ENCODE assay signal across 16 cellular contexts in the genomic region with DNA sequence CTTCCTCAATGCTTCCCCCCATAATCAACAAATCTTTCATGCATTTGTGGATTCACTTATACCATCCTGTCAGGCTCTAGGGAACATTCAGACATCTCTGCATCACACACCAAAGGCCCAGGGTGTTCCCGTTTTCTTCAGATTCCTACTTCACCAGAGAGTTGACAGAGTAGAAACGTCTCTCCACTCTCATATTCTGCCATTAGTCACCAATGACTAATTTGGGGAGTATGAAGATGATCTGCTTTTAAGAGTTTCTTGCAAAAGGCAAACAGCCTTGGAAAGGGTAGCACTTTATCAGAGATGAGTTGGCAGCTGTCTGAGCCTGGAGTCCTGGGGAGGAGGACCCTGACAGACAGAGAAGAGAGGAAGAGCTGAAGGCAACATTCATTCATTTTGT. TPM values are rescaled to one million over a fixed set of nuclear protein-coding genes. Genes with fewer than 3 reads are reported as not detected.
A peak's percentile ranks its signal among the peaks of the same experiment; 100 is the strongest.
DNase-seq lines count a peak whose midpoint lies in the region; ATAC-seq, FAIRE-seq and TF ChIP-seq lines count a peak whose summit lies in the region.
"Had no signal": no experiment of that assay in that cellular context is flagged by ENCODE, and none has a peak within 500 bp of the region (broad histone marks: within the 10 kb centered on the region; RNA-seq: fewer than 3 reads in every experiment).

No MANE protein-coding gene starts in this region.

- peaks cover 18% of the 10 kb centered on the region for H3K27me3 Mint-ChIP-seq in activated T-cell treated with anti-CD3 and anti-CD28 coated beads, Interleukin-2, amount 50 U/mL, for 4 hours (ENCODE audit: low read depth)

- H3K4me1 Mint-ChIP-seq in activated T-cell treated with anti-CD3 and anti-CD28 coated beads, Interleukin-2, amount 50 U/mL, for 4 hours (ENCODE audit: low read depth): peaks cover 23% of the 10 kb centered on the region

- no peaks in the 10 kb centered on the region for H3K9me3 Mint-ChIP-seq in activated T-cell treated with anti-CD3 and anti-CD28 coated beads, Interleukin-2, amount 50 U/mL, for 4 hours
- H3K9me3 Mint-ChIP-seq: central memory CD8-positive, alpha-beta T cell had no signal

- no peaks in the 10 kb centered on the region for H3K36me3 Mint-ChIP-seq in activated T-cell treated with anti-CD3 and anti-CD28 coated beads, Interleukin-2, amount 50 U/mL, for 4 hours (ENCODE audit: insufficient read depth)

- peak; percentile 70 to 75 for ATAC-seq in activated T-cell treated with anti-CD3 and anti-CD28 coated beads, Interleukin-2, amount 50 U/mL, for 4 hours
- peak; percentile 84 for ATAC-seq in stimulated activated naive CD8-positive, alpha-beta T cell treated with anti-CD3 and anti-CD28 coated beads, Interleukin-15, Interleukin-2, amounts not matched to agents 100 U/mL and 50 U/mL, for 24 hours
- no peak for ATAC-seq in HG03565 (IDR thresholded peaks at IDR 0.05; ENCODE audit: unreplicated experiment)
- ATAC-seq: lower lobe of right lung had no signal

- no peak overlapping the region for H3K27ac ChIP-seq in transverse colon
- H3K27ac ChIP-seq: BLaER1, lower lobe of right lung, prostate gland had no signal

- TF ChIP-seq CTCF in fibroblast of mammary gland (conservative IDR thresholded peaks at IDR 0.05; ENCODE audit: control insufficient read depth, insufficient read depth, low read depth, low read length) (no peak), transverse colon (IDR thresholded peaks at IDR 0.05) (no peak)

- H3K4me3 ChIP-seq in fibroblast of mammary gland (ENCODE audit: control insufficient read depth, low read depth, low read length): no peak overlapping the region
- no peak overlapping the region for H3K4me3 ChIP-seq in transverse colon
- H3K4me3 ChIP-seq: BLaER1, lower lobe of right lung, prostate gland had no signal

- WGBS in transverse colon (ENCODE audit: low coverage in 1 of 2), 2 donors: 59% methylated on average over 2 of the region's 2 CpGs; no CpG with 5 or more reads in 1 of the 2 donors

- no peak for DNase-seq in activated T-cell treated with anti-CD3 and anti-CD28 coated beads, Interleukin-2, amount 50 U/mL, for 4 hours
- DNase-seq in activated T-cell treated with anti-CD3 and anti-CD28 coated beads, Interleukin-2, amount 50 U/mL, for 48 hours: no peak
- peak; percentile 73 for DNase-seq in RCC 7860 (ENCODE audit: low spot score)
- DNase-seq in fibroblast of mammary gland (ENCODE audit: low read depth): peak; percentile 97
- DNase-seq in stimulated activated naive CD8-positive, alpha-beta T cell treated with anti-CD3 and anti-CD28 coated beads, Interleukin-15, Interleukin-2, amounts not matched to agents 100 U/mL and 50 U/mL, for 24 hours: no peak
- DNase-seq in NCI-H345 treated with DMSO at 0.1 percent for 48 hours (lab: John Stamatoyannopoulos, UW; ENCODE audit: unreplicated experiment): no peak
- DNase-seq in transverse colon: no peak
- DNase-seq: glutamatergic neuron; lower lobe of right lung; NK-92 treated with Interleukin-12 subunit alpha and Interleukin-12 subunit beta, amount 100 ng/mL, for 24 hours had no signal

- peaks cover 9 to 21% (median 16%) of the 10 kb centered on the region in 4 donors for H3K4me1 ChIP-seq in transverse colon
- H3K4me1 ChIP-seq: prostate gland had no signal

- FAIRE-seq in RCC 7860 (lab: Jason Lieb, UNC): peak; percentile 78
- FAIRE-seq: GM19239, H1 had no signal

- intact Hi-C loops in transverse colon (cut with DNase I; ENCODE audit: low total_unique reads): no loop called here

- H3K36me3 ChIP-seq in transverse colon: no peaks in the 10 kb centered on the region
- H3K36me3 ChIP-seq: BLaER1, lower lobe of right lung, prostate gland had no signal

- no peak for TF ChIP-seq POLR2A in transverse colon (IDR thresholded peaks at IDR 0.05)

- in situ Hi-C loops in transverse colon (cut with MboI; ENCODE audit: low pct_ligation_motif_present in 1 of 4, low pct_unique_long_range_greater_than_20kb in 1 of 4, low sequenced_read_pairs in 3 of 4): no loop called here

- H3K27me3 ChIP-seq in transverse colon: no peaks in the 10 kb centered on the region
- H3K27me3 ChIP-seq: BLaER1 had no signal

- no peak overlapping the region for H3K4me3 Mint-ChIP-seq in activated T-cell treated with anti-CD3 and anti-CD28 coated beads, Interleukin-2, amount 50 U/mL, for 4 hours
- H3K4me3 Mint-ChIP-seq: central memory CD8-positive, alpha-beta T cell had no signal

- H3K9me3 ChIP-seq in transverse colon: no peaks in the 10 kb centered on the region
- H3K9me3 ChIP-seq: BLaER1, lower lobe of right lung, prostate gland had no signal

- no peak for TF ChIP-seq EP300 in transverse colon (IDR thresholded peaks at IDR 0.05; ENCODE audit: low read depth)

RNA-seq across cellular contexts. Expression of a gene that starts 55.8 kb away (rescaled TPM):
- 1 to 10 TPM in 1 of 3 donors, under 1 TPM in 2; 0.27 to 1.2 (median 0.40) TPM for total RNA-seq in activated T-cell treated with anti-CD3 and anti-CD28 coated beads, Interleukin-2, amount 50 U/mL, for 4 hours
- total RNA-seq in transverse colon: 1 to 10 TPM in 3 of 4 donors, under 1 TPM in 1; 1.00 to 2.9 (median 1.8) TPM

Comparison
In these comparisons a context has a peak if more than half of its experiments do, and no peak if none do; other contexts are left out.
1. DNase-seq: peak in RCC 7860 (single experiment) and fibroblast of mammary gland (single experiment); none in activated T-cell treated with anti-CD3 and anti-CD28 coated beads, Interleukin-2, amount 50 U/mL, for 4 hours (single experiment), activated T-cell treated with anti-CD3 and anti-CD28 coated beads, Interleukin-2, amount 50 U/mL, for 48 hours (0 of 2), stimulated activated naive CD8-positive, alpha-beta T cell treated with anti-CD3 and anti-CD28 coated beads, Interleukin-15, Interleukin-2, amounts not matched to agents 100 U/mL and 50 U/mL, for 24 hours (single experiment), NCI-H345 treated with DMSO at 0.1 percent for 48 hours (single experiment) and transverse colon (single experiment).